Comparison of ENCODE assay signal across 37 cellular contexts in genomic region chr19:49081273-49081672, GRCh38. TPM values are rescaled to one million over a fixed set of nuclear protein-coding genes. Genes with fewer than 3 reads are reported as not detected.
"Had no signal": no experiment of that assay in that cellular context is flagged by ENCODE, and none has a peak within 500 bp of the region (broad histone marks: within the 10 kb centered on the region; RNA-seq: fewer than 3 reads in every experiment).

No MANE protein-coding gene starts in this region.

- H3K4me3 ChIP-seq: PC-9 had no signal

- H3K27me3 ChIP-seq: brain microvascular endothelial cell had no signal

- ATAC-seq: activated CD8-positive, alpha-beta memory T cell treated with anti-CD3 and anti-CD28 coated beads, Interleukin-2, amount 10 ng/mL, durations not matched to agents 7 days and 5 days had no signal

- FAIRE-seq: colon, RCC 7860, TTC549 had no signal

- H3K9ac ChIP-seq: KMS-11 had no signal

- H3K4me2 ChIP-seq: KMS-11, PC-9 had no signal

- DNase-seq: activated B cell treated with CpG ODN at 0.5 μM for 24 hours; activated CD4-positive, alpha-beta memory T cell treated with anti-CD3 and anti-CD28 coated beads for 36 hours; activated CD4-positive, alpha-beta T cell treated with anti-CD3 and anti-CD28 coated beads for 4 hours; activated CD4-positive, alpha-beta T cell treated with anti-CD3 and anti-CD28 coated beads, Interleukin-2, amount 50 U/mL, for 1 hour; activated CD4-positive, CD25-positive, alpha-beta regulatory T cell treated with anti-CD3 and anti-CD28 coated beads, Interleukin-2, amount 50 U/mL, for 72 hours; activated CD8-positive, alpha-beta memory T cell treated with anti-CD3 and anti-CD28 coated beads, Interleukin-2, amount 10 ng/mL, durations not matched to agents 7 days and 5 days; activated CD8-positive, alpha-beta memory T cell treated with anti-CD3 and anti-CD28 coated beads, Interleukin-2, amount 50 U/mL, for 48 hours; activated effector memory CD4-positive, alpha-beta T cell treated with anti-CD3 and anti-CD28 coated beads, Interleukin-2, amount 50 U/mL, for 16 hours; activated naive CD4-positive, alpha-beta T cell; activated naive CD4-positive, alpha-beta T cell treated with anti-CD3 and anti-CD28 coated beads, Interleukin-2, amount 50 U/mL, for 16 hours; activated naive CD8-positive, alpha-beta T cell treated with anti-CD3 and anti-CD28 coated beads for 36 hours; activated T-cell treated with anti-CD3 and anti-CD28 coated beads, Interleukin-2, amount 50 U/mL, for 48 hours; amniotic stem cell; aorta; brain microvascular endothelial cell; central memory CD4-positive, alpha-beta T cell; MM.1S; NCI-H1092; NCI-H1436 treated with DMSO at 0.1 percent for 48 hours; NCI-H1694 treated with DMSO at 0.1 percent for 48 hours; NCI-H2029; NCI-H345; NCI-H524 treated with DMSO at 0.1 percent for 48 hours; PC-9; Right ventricle myocardium superior; SW 1271; T-helper 1 cell had no signal

- H2AFZ ChIP-seq: PC-9 had no signal

- H3K27ac ChIP-seq: brain microvascular endothelial cell, KMS-11, PC-9, RWPE1, VCaP had no signal

RNA-seq across cellular contexts. Expression of gene KCNA7, which starts 8.8 kb away (rescaled TPM):
- total RNA-seq: activated B cell treated with CpG ODN at 0.5 μM for 24 hours; activated CD4-positive, alpha-beta memory T cell treated with anti-CD3 and anti-CD28 coated beads for 36 hours; activated CD8-positive, alpha-beta memory T cell treated with anti-CD3 and anti-CD28 coated beads, Interleukin-2, amount 10 ng/mL, durations not matched to agents 7 days and 5 days; activated naive CD8-positive, alpha-beta T cell treated with anti-CD3 and anti-CD28 coated beads for 36 hours; aorta; cerebellum; NCI-H460; PC-9; T-helper 2 cell treated with Interferon-gamma antibody and Interleukin-4, amounts not matched to agents 100 ng/mL and 5 ng/mL, for 36 hours had no signal
- polyA plus RNA-seq: aorta had no signal

RNA-seq across cellular contexts. Expression of gene NTF4, which starts 16.7 kb away (rescaled TPM):
- total RNA-seq: activated B cell treated with CpG ODN at 0.5 μM for 24 hours; activated CD4-positive, alpha-beta memory T cell treated with anti-CD3 and anti-CD28 coated beads for 36 hours; activated CD8-positive, alpha-beta memory T cell treated with anti-CD3 and anti-CD28 coated beads, Interleukin-2, amount 10 ng/mL, durations not matched to agents 7 days and 5 days; activated naive CD8-positive, alpha-beta T cell treated with anti-CD3 and anti-CD28 coated beads for 36 hours; aorta; cerebellum; LHCN-M2; NCI-H460; T-helper 2 cell treated with Interferon-gamma antibody and Interleukin-4, amounts not matched to agents 100 ng/mL and 5 ng/mL, for 36 hours had no signal
- polyA plus RNA-seq: aorta had no signal

RNA-seq across cellular contexts. Expression of gene CGB7, which starts 23.7 kb away (rescaled TPM):
- total RNA-seq: activated B cell treated with CpG ODN at 0.5 μM for 24 hours; activated CD4-positive, alpha-beta memory T cell treated with anti-CD3 and anti-CD28 coated beads for 36 hours; activated CD8-positive, alpha-beta memory T cell treated with anti-CD3 and anti-CD28 coated beads, Interleukin-2, amount 10 ng/mL, durations not matched to agents 7 days and 5 days; activated naive CD8-positive, alpha-beta T cell treated with anti-CD3 and anti-CD28 coated beads for 36 hours; aorta; cerebellum; NCI-H460; Right ventricle myocardium superior; T-helper 2 cell treated with Interferon-gamma antibody and Interleukin-4, amounts not matched to agents 100 ng/mL and 5 ng/mL, for 36 hours had no signal
- polyA plus RNA-seq: aorta had no signal

RNA-seq across cellular contexts. Expression of gene CGB8, which starts 32.4 kb away (rescaled TPM):
- total RNA-seq: activated B cell treated with CpG ODN at 0.5 μM for 24 hours; activated CD4-positive, alpha-beta memory T cell treated with anti-CD3 and anti-CD28 coated beads for 36 hours; activated CD8-positive, alpha-beta memory T cell treated with anti-CD3 and anti-CD28 coated beads, Interleukin-2, amount 10 ng/mL, durations not matched to agents 7 days and 5 days; activated naive CD8-positive, alpha-beta T cell treated with anti-CD3 and anti-CD28 coated beads for 36 hours; aorta; cerebellum; LHCN-M2; NCI-H460; Right ventricle myocardium superior; T-helper 2 cell treated with Interferon-gamma antibody and Interleukin-4, amounts not matched to agents 100 ng/mL and 5 ng/mL, for 36 hours had no signal
- polyA plus RNA-seq: aorta had no signal
